ENCODE assay signal across 17 cellular contexts in the genomic region with DNA sequence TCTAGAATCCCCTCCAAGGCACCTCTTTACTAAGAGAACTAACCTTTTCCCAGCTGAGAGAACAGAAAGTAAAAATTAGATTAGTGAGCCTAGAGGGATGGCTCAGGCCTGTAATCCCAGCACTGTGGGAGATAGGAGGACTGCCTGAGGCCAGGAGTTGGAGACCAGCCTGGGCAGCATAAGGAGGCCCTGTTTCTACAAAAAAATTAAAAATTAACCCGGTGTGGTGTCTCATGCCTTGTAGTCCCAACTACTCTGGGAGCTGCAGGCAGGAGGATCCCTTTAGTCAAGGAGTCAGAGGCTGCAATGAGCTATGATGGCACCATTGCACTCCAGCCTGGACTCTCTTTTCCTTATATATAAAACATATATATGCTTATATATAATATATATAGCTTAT. TPM values are rescaled to one million over a fixed set of nuclear protein-coding genes. Genes with fewer than 3 reads are reported as not detected.
DNase-seq lines count a peak whose midpoint lies in the region; ATAC-seq and TF ChIP-seq lines count a peak whose summit lies in the region.
"Had no signal": no experiment of that assay in that cellular context is flagged by ENCODE, and none has a peak within 500 bp of the region (broad histone marks: within the 10 kb centered on the region; RNA-seq: fewer than 3 reads in every experiment).

No MANE protein-coding gene starts in this region.

- H3K14ac ChIP-seq in H9 (ENCODE audit: insufficient read depth, low read length) (no peak overlapping the region), mesenchymal stem cell (ENCODE audit: low read length in 2 of 2) (no peak overlapping the region)

- H2AK5ac ChIP-seq in H9 (ENCODE audit: insufficient read length, low read length) (no peak overlapping the region), mesenchymal stem cell (ENCODE audit: low read length, severe bottlenecking) (no peak overlapping the region)

- no peaks in the 10 kb centered on the region for H3K27me3 ChIP-seq in Caco-2 (replicated peaks; ENCODE audit: control insufficient read depth, insufficient read depth, low read length)
- H3K27me3 ChIP-seq in H9 (ENCODE audit: insufficient read depth, low read length), result no peaks in the 10 kb centered on the region
- H3K27me3 ChIP-seq in mesenchymal stem cell (ENCODE audit: control insufficient read depth in 1 of 2, insufficient read depth in 1 of 2, low read length in 2 of 2), result no peaks in the 10 kb centered on the region
- H3K27me3 ChIP-seq in testis, result no peaks in the 10 kb centered on the region
- H3K27me3 ChIP-seq: BLaER1 had no signal

- H3T11ph ChIP-seq in H9 (ENCODE audit: low read length), result no peak overlapping the region

- H3K4me1 ChIP-seq in Caco-2 (peaks cover 8% of the 10 kb centered on the region), H9 (ENCODE audit: insufficient read depth, low read length) (no peaks in the 10 kb centered on the region), mesenchymal stem cell (ENCODE audit: control insufficient read depth, insufficient read depth, low read depth, low read length) (peaks cover 1% of the 10 kb centered on the region), testis (no peaks in the 10 kb centered on the region)
- H3K4me1 ChIP-seq: BLaER1 had no signal

- H2BK12ac ChIP-seq in H9 (ENCODE audit: insufficient read length, low read depth, low read length) (no peak overlapping the region), mesenchymal stem cell (ENCODE audit: low read length in 2 of 2) (no peak overlapping the region)

- H3K4me3 ChIP-seq in Caco-2 (ENCODE audit: low read depth, low read length), result no peak overlapping the region
- no peak overlapping the region for H3K4me3 ChIP-seq in mesenchymal stem cell (ENCODE audit: insufficient read depth in 1 of 2, low read depth in 1 of 2, low read length in 2 of 2)
- no peak overlapping the region for H3K4me3 ChIP-seq in testis
- H3K4me3 ChIP-seq: BLaER1, GM12878, GM23338, K562 had no signal

- H4K91ac ChIP-seq in H9 (ENCODE audit: insufficient read length, low read depth, low read length) (no peak overlapping the region), mesenchymal stem cell (ENCODE audit: low read length) (no peak overlapping the region)

- TF ChIP-seq CTCF in Caco-2 (IDR thresholded peaks at IDR 0.05; ENCODE audit: insufficient read depth in 1 of 2, low read depth in 1 of 2, low read length in 1 of 2, severe bottlenecking in 1 of 2, unreplicated experiment in 1 of 2) (no peak), H9 (conservative IDR thresholded peaks at IDR 0.05) (no peak), testis (IDR thresholded peaks at IDR 0.05) (no peak), GM10248 (IDR thresholded peaks at IDR 0.05; ENCODE audit: control extremely low read depth, extremely low read depth, low read depth, missing control alignments) (no peak)

- H3K27ac Mint-ChIP-seq in Caco-2 (ENCODE audit: unreplicated experiment) (no peak overlapping the region), H9 (no peak overlapping the region)
- H3K27ac Mint-ChIP-seq in natural killer cell treated with Interleukin-12 subunit alpha and Interleukin-12 subunit beta and Interleukin-15 and Interleukin-18, amount 100 ng/mL, for 72 hours, result no peak overlapping the region
- H3K27ac Mint-ChIP-seq: GM23338 had no signal

- DNase-seq in Caco-2 (peak; percentile 62 to 63), H9 (no peak), glomerular visceral epithelial cell (ENCODE audit: extremely low spot score) (peak; percentile 58), mesenchymal stem cell (no peak), testis (no peak), GM10248 (ENCODE audit: extremely low spot score) (no peak)
- DNase-seq in natural killer cell treated with Interleukin-12 subunit alpha and Interleukin-12 subunit beta and Interleukin-15 and Interleukin-18, amount 100 ng/mL, for 72 hours (ENCODE audit: low spot score), result no peak
- DNase-seq: AML-193, H7, Karpas-422 had no signal

- no peaks in the 10 kb centered on the region for H3K4me1 Mint-ChIP-seq in Caco-2 (ENCODE audit: low read depth, unreplicated experiment)
- H3K4me1 Mint-ChIP-seq in H9, result no peaks in the 10 kb centered on the region
- H3K4me1 Mint-ChIP-seq in natural killer cell treated with Interleukin-12 subunit alpha and Interleukin-12 subunit beta and Interleukin-15 and Interleukin-18, amount 100 ng/mL, for 72 hours (ENCODE audit: low read depth in 2 of 2), result no peaks in the 10 kb centered on the region
- H3K4me1 Mint-ChIP-seq: GM23338 had no signal

- no peaks in the 10 kb centered on the region for H3K27me3 Mint-ChIP-seq in Caco-2 (ENCODE audit: insufficient read depth, unreplicated experiment)
- no peaks in the 10 kb centered on the region; the same call in 1 of the 2 replicates for H3K27me3 Mint-ChIP-seq in H9 (ENCODE audit: low read depth)
- no peaks in the 10 kb centered on the region for H3K27me3 Mint-ChIP-seq in natural killer cell treated with Interleukin-12 subunit alpha and Interleukin-12 subunit beta and Interleukin-15 and Interleukin-18, amount 100 ng/mL, for 72 hours

- no peak for ATAC-seq in GM21360 (IDR thresholded peaks at IDR 0.05; ENCODE audit: unreplicated experiment)
- ATAC-seq in natural killer cell treated with Interleukin-12 subunit alpha and Interleukin-12 subunit beta and Interleukin-15 and Interleukin-18, amount 100 ng/mL, for 72 hours, result no peak
- ATAC-seq: GM12878, GM23338, K562 had no signal

- no peak overlapping the region for H3K9ac ChIP-seq in H9 (ENCODE audit: extremely low read depth, insufficient read length, low read length)
- H3K9ac ChIP-seq in mesenchymal stem cell (ENCODE audit: low read length), result no peak overlapping the region
- H3K9ac ChIP-seq: BLaER1 had no signal

- H2BK5ac ChIP-seq in H9 (ENCODE audit: insufficient read length, low read length) (no peak overlapping the region), mesenchymal stem cell (ENCODE audit: low read depth, low read length, poor library complexity, severe bottlenecking) (no peak overlapping the region)

- no peaks in the 10 kb centered on the region for H3K9me3 Mint-ChIP-seq in Caco-2 (ENCODE audit: unreplicated experiment)
- H3K9me3 Mint-ChIP-seq in H9, result peaks cover 0 to 12% of the 10 kb centered on the region in 2 experiments; a peak in 3 of 5 replicates
- H3K9me3 Mint-ChIP-seq in natural killer cell treated with Interleukin-12 subunit alpha and Interleukin-12 subunit beta and Interleukin-15 and Interleukin-18, amount 100 ng/mL, for 72 hours, result no peaks in the 10 kb centered on the region

- H3K4me2 ChIP-seq in H9 (ENCODE audit: insufficient read depth, insufficient read length, low read length), result no peak overlapping the region
- no peak overlapping the region for H3K4me2 ChIP-seq in mesenchymal stem cell (ENCODE audit: low read length, poor library complexity, severe bottlenecking)
- H3K4me2 ChIP-seq: BLaER1, GM23338 had no signal

- no peaks in the 10 kb centered on the region for H3K79me2 ChIP-seq in H9 (ENCODE audit: insufficient read depth, low read length)

- H3K23ac ChIP-seq in H9 (ENCODE audit: insufficient read length, low read depth, low read length), result no peak overlapping the region
- no peak overlapping the region for H3K23ac ChIP-seq in mesenchymal stem cell (ENCODE audit: low read length in 2 of 2)

- no peaks in the 10 kb centered on the region for H3K79me1 ChIP-seq in H9 (ENCODE audit: insufficient read depth, low read depth, low read length, poor library complexity, severe bottlenecking)
- H3K79me1 ChIP-seq in mesenchymal stem cell (replicated peaks; ENCODE audit: low read length, poor library complexity, severe bottlenecking), result no peaks in the 10 kb centered on the region

- H3K36me3 ChIP-seq in Caco-2 (ENCODE audit: control insufficient read depth, insufficient read depth, low read length), result no peaks in the 10 kb centered on the region
- no peaks in the 10 kb centered on the region for H3K36me3 ChIP-seq in mesenchymal stem cell (ENCODE audit: control insufficient read depth in 1 of 2, insufficient read depth in 2 of 2, low read depth in 1 of 2, low read length in 2 of 2)
- H3K36me3 ChIP-seq in testis (ENCODE audit: low read depth, missing control alignments), result no peaks in the 10 kb centered on the region
- H3K36me3 ChIP-seq: BLaER1 had no signal

- no TSS peak for BruUV-seq in Caco-2 (replicated peaks; lab: Mats Ljungman, UMichigan)

- H3K27ac ChIP-seq in H9 (ENCODE audit: insufficient read length, low read depth, low read length) (no peak overlapping the region), mesenchymal stem cell (ENCODE audit: low read length, poor library complexity, severe bottlenecking) (peak overlapping the region; percentile 23), testis (no peak overlapping the region)
- H3K27ac ChIP-seq: BLaER1, HL-60 had no signal

- no peak overlapping the region for H2BK20ac ChIP-seq in H9 (ENCODE audit: low read depth, low read length, poor library complexity, severe bottlenecking)

- CTCF ChIA-PET in Caco-2 (lab: Charles Lee) (interaction anchor here (0.8 kb wide), 1 partner anchor 14 kb away, joined by 5 read pairs; no protein-coding TSS in a partner anchor), GM10248 (lab: Yijun Ruan, JAX) (interaction anchor here (1.2 to 2.1 kb wide), 2 partner anchors 10 to 13 kb away, joined by 3 to 6 read pairs; no protein-coding TSS in a partner anchor)

- H4K5ac ChIP-seq in H9 (ENCODE audit: insufficient read length, low read depth, low read length), result no peak overlapping the region

- no CpG with 5 or more reads among the region's 1 CpG for WGBS in H9 (ENCODE audit: extremely low coverage, insufficient read length, low lambda C conversion rate)
- WGBS in mesenchymal stem cell, result 100% methylated on average over 1 of the region's 1 CpG
- 90 to 95% methylated on average over 1 of the region's 1 CpG for WGBS in testis, 2 donors

- no peak overlapping the region for H3K56ac ChIP-seq in H9 (ENCODE audit: insufficient read length, low read depth, low read length)

- H3K36me3 Mint-ChIP-seq in Caco-2 (ENCODE audit: insufficient read depth, unreplicated experiment) (no peaks in the 10 kb centered on the region), H9 (ENCODE audit: insufficient read depth in 1 of 3, low read depth in 3 of 3) (no peaks in the 10 kb centered on the region)
- H3K36me3 Mint-ChIP-seq in natural killer cell treated with Interleukin-12 subunit alpha and Interleukin-12 subunit beta and Interleukin-15 and Interleukin-18, amount 100 ng/mL, for 72 hours, result no peaks in the 10 kb centered on the region

- peak overlapping the region; percentile 32 for H2AFZ ChIP-seq in H9 (ENCODE audit: low read length)
- no peak overlapping the region for H2AFZ ChIP-seq in mesenchymal stem cell (ENCODE audit: low read depth, low read length)
- H2AFZ ChIP-seq: GM23338 had no signal

- H3K9me3 ChIP-seq in Caco-2, result no peaks in the 10 kb centered on the region
- no peaks in the 10 kb centered on the region for H3K9me3 ChIP-seq in H9 (ENCODE audit: control insufficient read depth, low read depth, low read length)
- H3K9me3 ChIP-seq in mesenchymal stem cell (ENCODE audit: control insufficient read depth, low read length), result peaks cover 11% of the 10 kb centered on the region
- no peaks in the 10 kb centered on the region for H3K9me3 ChIP-seq in testis

- H3K18ac ChIP-seq in H9 (ENCODE audit: insufficient read length, low read depth, low read length), result no peak overlapping the region
- no peak overlapping the region for H3K18ac ChIP-seq in mesenchymal stem cell (ENCODE audit: low read depth in 1 of 2, low read length in 2 of 2)

- no peaks in the 10 kb centered on the region for H3K23me2 ChIP-seq in H9 (ENCODE audit: insufficient read length, low read depth, low read length, poor library complexity, severe bottlenecking)

- H3K4ac ChIP-seq in H9 (ENCODE audit: low read depth, low read length) (no peak overlapping the region), mesenchymal stem cell (ENCODE audit: low read depth in 1 of 2, low read length in 2 of 2) (no peak overlapping the region)

- no peak overlapping the region for H3K4me3 Mint-ChIP-seq in Caco-2 (ENCODE audit: unreplicated experiment)
- H3K4me3 Mint-ChIP-seq in H9, result no peak overlapping the region
- H3K4me3 Mint-ChIP-seq in natural killer cell treated with Interleukin-12 subunit alpha and Interleukin-12 subunit beta and Interleukin-15 and Interleukin-18, amount 100 ng/mL, for 72 hours, result no peak overlapping the region
- H3K4me3 Mint-ChIP-seq: GM23338 had no signal

- no peak overlapping the region for H2BK120ac ChIP-seq in H9 (ENCODE audit: low read depth, low read length, poor library complexity, severe bottlenecking)
- H2BK120ac ChIP-seq in mesenchymal stem cell (ENCODE audit: low read depth, low read length), result no peak overlapping the region

- no peak for TF ChIP-seq POLR2A in testis (IDR thresholded peaks at IDR 0.05)

- POLR2A ChIA-PET in Caco-2 (lab: Charles Lee) (no interaction called here), GM10248 (lab: Yijun Ruan, JAX) (no interaction called here)

- no peaks in the 10 kb centered on the region for H4K20me1 ChIP-seq in H9 (ENCODE audit: control insufficient read depth, insufficient read depth, insufficient read length)
- H4K20me1 ChIP-seq: BLaER1 had no signal

- H4K8ac ChIP-seq in H9 (replicated peaks; ENCODE audit: insufficient read length, low read depth, low read length) (no peak overlapping the region), mesenchymal stem cell (ENCODE audit: low read length) (no peak overlapping the region)

- intact Hi-C loops in Caco-2 (cut with micrococcal nuclease; ENCODE audit: unreplicated experiment) (loop anchor here (2.0 kb wide), 1 partner anchor 64 kb away; no protein-coding TSS in a partner anchor), testis (cut with DNase I; ENCODE audit: low total_unique reads) (no loop called here)

- H2BK15ac ChIP-seq in H9 (ENCODE audit: low read depth, low read length) (no peak overlapping the region), mesenchymal stem cell (ENCODE audit: low read depth, poor library complexity, severe bottlenecking) (no peak overlapping the region)

RNA-seq across cellular contexts. Expression of gene OOEP, which starts 5.5 kb away (rescaled TPM):
- not detected in 2 replicates for total RNA-seq in Caco-2 (2022)
- total RNA-seq in H9 (2021), result not detected in 2 replicates
- polyA plus RNA-seq in mesenchymal stem cell (2013, experiment 1 of 2), result not detected
- polyA plus RNA-seq in mesenchymal stem cell (2013, experiment 2 of 2), result not detected
- total RNA-seq in testis, result 10 to 100 TPM; 14.1 to 26.9 TPM
- polyA plus RNA-seq in testis (ENCODE audit: insufficient read depth, low read depth, low replicate concordance), result 24.8 TPM
- total RNA-seq in natural killer cell treated with Interleukin-12 subunit alpha and Interleukin-12 subunit beta and Interleukin-15 and Interleukin-18, amount 100 ng/mL, for 72 hours, result not detected
- total RNA-seq: A673, GM12878, GM23338, H7, K562 had no signal
- polyA plus RNA-seq: K562 had no signal

RNA-seq across cellular contexts. Expression of gene KHDC3L, which starts 12.8 kb away (rescaled TPM):
- total RNA-seq in Caco-2 (2022) (not detected in 2 replicates), H9 (2021) (0.22 TPM in 1 of 2 replicates, not detected in the other), testis (under 1 TPM in 1 of 2 donors, not detected in 1; 0.47 TPM)
- polyA plus RNA-seq in mesenchymal stem cell (2013, experiment 1 of 2), result not detected
- not detected for polyA plus RNA-seq in mesenchymal stem cell (2013, experiment 2 of 2)
- not detected for polyA plus RNA-seq in testis (ENCODE audit: insufficient read depth, low read depth, low replicate concordance)
- total RNA-seq in natural killer cell treated with Interleukin-12 subunit alpha and Interleukin-12 subunit beta and Interleukin-15 and Interleukin-18, amount 100 ng/mL, for 72 hours, result not detected
- total RNA-seq: A673, GM12878, GM23338, K562 had no signal
- polyA plus RNA-seq: GM12878, GM23338, K562 had no signal

RNA-seq across cellular contexts. Expression of gene DDX43, which starts 19.4 kb away (rescaled TPM):
- total RNA-seq in Caco-2 (2022) (not detected in 2 replicates), H9 (2021) (0.33 TPM in 1 of 2 replicates, not detected in the other), testis (10 to 100 TPM; 20.1 to 26.0 TPM)
- not detected for polyA plus RNA-seq in mesenchymal stem cell (2013, experiment 1 of 2)
- not detected for polyA plus RNA-seq in mesenchymal stem cell (2013, experiment 2 of 2)
- 24.5 TPM for polyA plus RNA-seq in testis (ENCODE audit: insufficient read depth, low read depth, low replicate concordance)
- 1 to 10 TPM in 1 of 2 donors, not detected in 1; 1.0 TPM for total RNA-seq in natural killer cell treated with Interleukin-12 subunit alpha and Interleukin-12 subunit beta and Interleukin-15 and Interleukin-18, amount 100 ng/mL, for 72 hours
- total RNA-seq: A673, GM12878 had no signal

RNA-seq across cellular contexts. Expression of gene DPPA5, which starts 21.1 kb away (rescaled TPM):
- total RNA-seq in Caco-2 (2022), result not detected in 2 replicates
- 1.2 TPM in 2 replicates for total RNA-seq in H9 (2021)
- not detected for polyA plus RNA-seq in mesenchymal stem cell (2013, experiment 1 of 2)
- not detected for polyA plus RNA-seq in mesenchymal stem cell (2013, experiment 2 of 2)
- 1 to 10 TPM in 1 of 2 donors, under 1 TPM in 1; 0.94 to 2.3 TPM for total RNA-seq in testis
- 1.7 TPM for polyA plus RNA-seq in testis (ENCODE audit: insufficient read depth, low read depth, low replicate concordance)
- not detected for total RNA-seq in natural killer cell treated with Interleukin-12 subunit alpha and Interleukin-12 subunit beta and Interleukin-15 and Interleukin-18, amount 100 ng/mL, for 72 hours
- total RNA-seq: A673, GM12878, K562 had no signal
- polyA plus RNA-seq: GM12878, K562 had no signal

Comparison
In these comparisons a context has a peak if more than half of its experiments do, and no peak if none do; other contexts are left out.
1. DNase-seq: peak in Caco-2 (2 of 2) and glomerular visceral epithelial cell (single experiment); none in H9 (single experiment), mesenchymal stem cell (single experiment), testis (single experiment), GM10248 (single experiment) and natural killer cell treated with Interleukin-12 subunit alpha and Interleukin-12 subunit beta and Interleukin-15 and Interleukin-18, amount 100 ng/mL, for 72 hours (single experiment).
2. RNA of gene OOEP, which starts 5.5 kb away (total RNA-seq): 14.1 to 26.9 TPM in testis; not detected in natural killer cell treated with Interleukin-12 subunit alpha and Interleukin-12 subunit beta and Interleukin-15 and Interleukin-18, amount 100 ng/mL, for 72 hours, not detected in Caco-2 and not detected in H9; every median in the first group is over 10 times any median in the second.
3. RNA of gene DDX43, which starts 19.4 kb away (total RNA-seq): 20.1 to 26.0 TPM in testis; 1.0 TPM in natural killer cell treated with Interleukin-12 subunit alpha and Interleukin-12 subunit beta and Interleukin-15 and Interleukin-18, amount 100 ng/mL, for 72 hours, 0.33 TPM in H9 and not detected in Caco-2; every median in the first group is over 10 times any median in the second.